Comparison of ENCODE assay signal across 1 cellular context in genomic region chr19:39156891-39157230, GRCh38.
TF ChIP-seq lines count a peak whose summit lies in the region.

No MANE protein-coding gene starts in this region.

TF ChIP-seq in IMR-90, 13 proteins besides CTCF, POLR2A, EP300 and RAD21:
- TF ChIP-seq FOS (IDR thresholded peaks at IDR 0.05; ENCODE audit: low read depth, low read length) = no peak
- no peak for TF ChIP-seq USF2 (IDR thresholded peaks at IDR 0.05; ENCODE audit: low read depth, low read length)
- TF ChIP-seq MAZ (IDR thresholded peaks at IDR 0.05; ENCODE audit: borderline replicate concordance, low read depth, low read length) = no peak
- no peak for TF ChIP-seq MAFK (IDR thresholded peaks at IDR 0.05; ENCODE audit: low read depth, low read length)
- TF ChIP-seq ELK1 (IDR thresholded peaks at IDR 0.05; ENCODE audit: borderline replicate concordance, low read depth, low read length) = no peak
- no peak for TF ChIP-seq BHLHE40 (IDR thresholded peaks at IDR 0.05; ENCODE audit: low read depth, low read length)
- no peak for TF ChIP-seq RFX5 (IDR thresholded peaks at IDR 0.05; ENCODE audit: low read depth, low read length)
- TF ChIP-seq CEBPB (IDR thresholded peaks at IDR 0.05; ENCODE audit: low read depth, low read length) = no peak
- TF ChIP-seq CHD1 (IDR thresholded peaks at IDR 0.05; ENCODE audit: low read depth, low read length) = no peak
- TF ChIP-seq MXI1 (IDR thresholded peaks at IDR 0.05; ENCODE audit: borderline replicate concordance, low read depth, low read length) = no peak
- no peak for TF ChIP-seq NFE2L2 (IDR thresholded peaks at IDR 0.05; ENCODE audit: low read depth, low read length)
- no peak for TF ChIP-seq SMC3 (IDR thresholded peaks at IDR 0.05; ENCODE audit: low read depth, low read length)
- no peak for TF ChIP-seq RCOR1 (IDR thresholded peaks at IDR 0.05; ENCODE audit: insufficient replicate concordance, low read length)
TF ChIP-seq in IMR-90: peak in this region for 0.
